In the genomic region with DNA sequence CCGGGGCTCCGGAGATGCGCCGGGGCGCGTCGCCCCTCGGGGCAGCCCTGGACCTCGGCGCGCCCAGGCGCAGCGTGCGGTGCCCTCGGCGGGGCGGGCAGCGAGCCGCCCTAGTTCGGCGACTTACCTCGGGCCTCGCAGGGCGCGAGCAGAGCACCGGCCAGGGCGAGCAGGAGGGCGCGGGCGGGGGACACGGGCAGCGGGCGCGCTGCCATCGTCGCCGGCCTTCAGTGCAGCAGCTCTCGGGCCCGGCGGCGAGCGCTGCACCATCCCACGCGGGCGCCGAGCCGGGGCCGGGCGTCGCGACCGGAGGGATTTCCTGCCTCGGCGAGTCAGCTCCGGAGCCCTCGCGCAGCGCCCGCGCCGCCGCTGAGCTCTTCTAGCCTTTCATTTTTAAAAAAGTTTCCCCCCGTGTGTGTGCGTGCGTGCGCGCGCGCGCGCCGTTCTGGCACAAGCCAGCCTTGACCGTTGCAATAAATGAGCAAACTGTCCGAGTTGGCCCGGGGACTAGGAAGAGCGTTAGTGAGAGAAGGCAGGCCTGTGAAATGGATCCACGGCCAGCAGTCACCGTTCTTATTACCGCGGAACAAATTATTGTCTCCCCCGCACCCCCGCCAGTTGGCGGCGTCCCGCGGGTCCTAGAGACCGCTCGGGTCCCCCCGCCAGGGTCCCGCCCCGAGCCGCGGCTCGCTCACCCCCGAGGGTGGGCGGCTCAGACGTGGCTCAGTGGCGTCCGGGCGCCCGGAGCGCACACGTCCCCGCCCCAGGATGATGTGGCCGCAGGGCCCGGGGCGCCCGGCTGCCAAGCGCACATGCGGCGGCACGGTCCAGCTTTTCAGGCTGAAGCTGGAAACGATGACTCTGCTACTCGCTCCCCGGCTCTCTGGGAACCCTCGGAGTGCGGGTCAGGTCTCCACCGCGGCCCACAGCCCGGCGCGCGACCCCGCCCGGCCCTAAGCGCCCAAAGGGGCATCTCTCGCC, we compare ENCODE assay signal across 8 cellular contexts. TPM values are rescaled to one million over a fixed set of nuclear protein-coding genes. Genes with fewer than 3 reads are reported as not detected.
DNase-seq lines count a peak whose midpoint lies in the region; ATAC-seq and TF ChIP-seq lines count a peak whose summit lies in the region.

TSS of gene ADAM12 (minus strand) at position 547 of the 981 bp plus-strand sequence. CDS start at position 215, 332 bp downstream.

- POLR2A ChIA-PET in OCI-LY7 (lab: Charles Lee) = no interaction called here

- no peak within 1 kb of the TSS for H3K4me3 ChIP-seq in OCI-LY7 (ENCODE audit: low read depth, low read length, poor library complexity, severe bottlenecking)

- H3K27ac ChIP-seq in OCI-LY7 (ENCODE audit: low read depth, low read length, poor library complexity, severe bottlenecking) = no peak within 1 kb of the TSS

- peaks cover 48 to 70% of the 10 kb centered on the region in 2 donors for H3K27me3 Mint-ChIP-seq in natural killer cell (ENCODE audit: low read depth in 2 of 2)

- H3K27ac Mint-ChIP-seq in natural killer cell = no peak within 1 kb of the TSS

- H4K20me1 ChIP-seq in OCI-LY7 (ENCODE audit: insufficient read depth, low read length) = no peaks in the 10 kb centered on the region

- peak in 1 of 3 donors; percentile 61 for ATAC-seq in natural killer cell

- no peaks in the 10 kb centered on the region for H3K9me3 ChIP-seq in OCI-LY7 (ENCODE audit: low read length)

- H3K4me1 Mint-ChIP-seq in natural killer cell = peaks cover 7 to 9% of the 10 kb centered on the region in 2 donors

- TF ChIP-seq CTCF in natural killer cell (IDR thresholded peaks at IDR 0.05) (no peak), OCI-LY7 (conservative IDR thresholded peaks at IDR 0.05; ENCODE audit: low read length) (no peak)

- intact Hi-C loops in natural killer cell (cut with micrococcal nuclease) (loop anchor here (10.0 kb wide), 1 partner anchor 403 kb away; no protein-coding TSS in a partner anchor), OCI-LY7 (cut with micrococcal nuclease; ENCODE audit: unreplicated experiment) (no loop called here)

- no peak within 1 kb of the TSS for H3K4me2 ChIP-seq in OCI-LY7 (ENCODE audit: low read length)

- BruUV-seq in OCI-LY7 (replicated peaks; lab: Mats Ljungman, UMichigan) = no TSS peak

- no peak within 1 kb of the TSS for H2AFZ ChIP-seq in OCI-LY7 (ENCODE audit: low read length)

- CTCF ChIA-PET in OCI-LY7 (lab: Charles Lee; ENCODE audit: unreplicated experiment) = no interaction called here

- no peaks in the 10 kb centered on the region for H3K4me1 ChIP-seq in OCI-LY7 (ENCODE audit: insufficient read depth, low read length, poor library complexity, severe bottlenecking)

- no peaks in the 10 kb centered on the region for H3K9me2 ChIP-seq in OCI-LY7 (ENCODE audit: insufficient read depth, low read length)

- H3K4me3 Mint-ChIP-seq in natural killer cell = peak within 1 kb of the TSS; percentile 84

- H3K36me3 Mint-ChIP-seq in natural killer cell = peaks cover 10% of the 10 kb centered on the region

- no peaks in the 10 kb centered on the region for H3K36me3 ChIP-seq in OCI-LY7 (ENCODE audit: insufficient read depth, low read length)

- H3K79me2 ChIP-seq in OCI-LY7 (ENCODE audit: insufficient read depth, low read depth, low read length) = no peaks in the 10 kb centered on the region

- H3K9me3 Mint-ChIP-seq in natural killer cell = no peaks in the 10 kb centered on the region

- DNase-seq in ELR (ENCODE audit: low read depth) (peak; percentile 67), SW480 (ENCODE audit: low spot score) (peak; percentile 9), fibroblast of gingiva (ENCODE audit: low read depth) (peak; percentile 80), natural killer cell (no peak), Kasumi-1 (lab: John Stamatoyannopoulos, UW) (no peak), cerebellar nuclear complex (lab: John Stamatoyannopoulos, UW) (no peak), OCI-LY7 (ENCODE audit: low spot score) (no peak), NCI-H1105 treated with DMSO at 0.1 percent for 48 hours (lab: John Stamatoyannopoulos, UW) (no peak)

RNA-seq across cellular contexts. Expression of gene ADAM12, which starts in this region (rescaled TPM):
- total RNA-seq in natural killer cell (1 to 10 TPM; 1.6 to 1.9 (median 1.8) TPM), OCI-LY7 (2022) (not detected in 2 replicates)
- total RNA-seq in OCI-LY7 (2014; rRNA removed; shearing (Covaris generic)) = 0.06 TPM in 1 of 2 replicates, not detected in the other

Comparison
In these comparisons a context has a peak if more than half of its experiments do, and no peak if none do; other contexts are left out.
1. DNase-seq: peak in ELR (single experiment), SW480 (single experiment) and fibroblast of gingiva (single experiment); none in natural killer cell (single experiment), Kasumi-1 (0 of 2), cerebellar nuclear complex (0 of 2), OCI-LY7 (single experiment) and NCI-H1105 treated with DMSO at 0.1 percent for 48 hours (single experiment).